14 cellular contexts compared by ENCODE assay signal in genomic region chr5:40685191-40685590, GRCh38. TPM values are rescaled to one million over a fixed set of nuclear protein-coding genes. Genes with fewer than 3 reads are reported as not detected.
DNase-seq lines count a peak whose midpoint lies in the region; ATAC-seq and TF ChIP-seq lines count a peak whose summit lies in the region.
"Had no signal": no experiment of that assay in that cellular context is flagged by ENCODE, and none has a peak within 500 bp of the region (broad histone marks: within the 10 kb centered on the region; RNA-seq: fewer than 3 reads in every experiment).

No MANE protein-coding gene starts in this region.

- TF ChIP-seq EP300 in sigmoid colon (IDR thresholded peaks at IDR 0.05): no peak

- H2AFZ ChIP-seq in OCI-LY1 (ENCODE audit: low read length): no peak overlapping the region

- peak overlapping the region; percentile 51 to 99 (median 69); a peak in 18 of 22 replicates for H3K9ac ChIP-seq in BLaER1 treated with 17β-estradiol and CSF1 and Interleukin-3, amounts not matched to agents 10 nM and 100 nM
- no peak overlapping the region for H3K9ac ChIP-seq in OCI-LY1 (ENCODE audit: low read length)
- H3K9ac ChIP-seq in colonic mucosa (ENCODE audit: low read depth in 2 of 2, low read length in 2 of 2): peak overlapping the region in 1 of 2 donors; percentile 49

- H3K27ac ChIP-seq in BLaER1 treated with 17β-estradiol and CSF1 and Interleukin-3, amounts not matched to agents 10 nM and 100 nM: peak overlapping the region in 8 of 11 experiments; percentile 17 to 67 (median 52); a peak in 13 of 22 replicates
- H3K27ac ChIP-seq in OCI-LY1 (ENCODE audit: low read depth, low read length, poor library complexity, severe bottlenecking) (peak overlapping the region; percentile 3), colonic mucosa (peak overlapping the region; percentile 41), sigmoid colon (peak overlapping the region in 3 of 4 donors; percentile 85 to 93 (median 92))

- peaks cover 50 to 92% (median 78%) of the 10 kb centered on the region in 11 experiments for H3K36me3 ChIP-seq in BLaER1 treated with 17β-estradiol and CSF1 and Interleukin-3, amounts not matched to agents 10 nM and 100 nM
- peaks cover 41% of the 10 kb centered on the region for H3K36me3 ChIP-seq in OCI-LY1 (ENCODE audit: insufficient read depth, low read length)
- H3K36me3 ChIP-seq in colonic mucosa: no peaks in the 10 kb centered on the region
- H3K36me3 ChIP-seq in sigmoid colon: peaks cover 0 to 8% (median 0%) of the 10 kb centered on the region in 4 donors

- no peaks in the 10 kb centered on the region; a peak in 1 of 22 replicates for H3K9me3 ChIP-seq in BLaER1 treated with 17β-estradiol and CSF1 and Interleukin-3, amounts not matched to agents 10 nM and 100 nM (replicated peaks in 1 of 11)
- H3K9me3 ChIP-seq in OCI-LY1 (ENCODE audit: low read length) (no peaks in the 10 kb centered on the region), colonic mucosa (no peaks in the 10 kb centered on the region), sigmoid colon (no peaks in the 10 kb centered on the region)
- H3K9me3 ChIP-seq: Caco-2 had no signal

- DNase-seq in colonic mucosa (no peak), sigmoid colon (no peak), GF-D8 (lab: John Stamatoyannopoulos, UW) (no peak), posterior cingulate gyrus (no peak)
- DNase-seq: activated CD8-positive, alpha-beta memory T cell treated with anti-CD3 and anti-CD28 coated beads, Interleukin-2, amount 50 U/mL, for 48 hours; Caco-2; NCI-H1417; NCI-H748 treated with DMSO at 0.1 percent for 48 hours; SW 1271 had no signal

- peaks cover 95 to 99% (median 96%) of the 10 kb centered on the region in 11 experiments for H4K20me1 ChIP-seq in BLaER1 treated with 17β-estradiol and CSF1 and Interleukin-3, amounts not matched to agents 10 nM and 100 nM
- H4K20me1 ChIP-seq in OCI-LY1 (ENCODE audit: insufficient read depth, low read length): no peaks in the 10 kb centered on the region

- intact Hi-C loops in colonic mucosa (cut with DNase I): loop anchor here (5.0 to 10.0 kb wide), 3 partner anchors 660 to 1103 kb away; no protein-coding TSS in a partner anchor
- intact Hi-C loops in sigmoid colon (cut with DNase I): loop anchor here (5.0 to 10.0 kb wide), 3 partner anchors 52 to 1108 kb away; no protein-coding TSS in a partner anchor
- intact Hi-C loops in posterior cingulate gyrus (cut with DNase I): no loop called here

- no peak for TF ChIP-seq CTCF in OCI-LY1 (IDR thresholded peaks at IDR 0.05; ENCODE audit: low read length)
- no peak for TF ChIP-seq CTCF in colonic mucosa (IDR thresholded peaks at IDR 0.05)
- TF ChIP-seq CTCF in sigmoid colon (IDR thresholded peaks at IDR 0.05): no peak

- TF ChIP-seq POLR2A in sigmoid colon (IDR thresholded peaks at IDR 0.05): no peak

- peak overlapping the region; percentile 74 to 97 (median 84) for H3K4me2 ChIP-seq in BLaER1 treated with 17β-estradiol and CSF1 and Interleukin-3, amounts not matched to agents 10 nM and 100 nM
- H3K4me2 ChIP-seq in OCI-LY1 (ENCODE audit: low read length): peak overlapping the region; percentile 63

- H3K4me1 ChIP-seq in BLaER1 treated with 17β-estradiol and CSF1 and Interleukin-3, amounts not matched to agents 10 nM and 100 nM: peaks cover 33 to 65% (median 54%) of the 10 kb centered on the region in 10 experiments
- peaks cover 79% of the 10 kb centered on the region for H3K4me1 ChIP-seq in OCI-LY1 (ENCODE audit: insufficient read depth, low read length, severe bottlenecking)
- peaks cover 6% of the 10 kb centered on the region for H3K4me1 ChIP-seq in colonic mucosa
- H3K4me1 ChIP-seq in sigmoid colon: peaks cover 0 to 76% (median 44%) of the 10 kb centered on the region in 4 donors

- H3K27me3 ChIP-seq in BLaER1 treated with 17β-estradiol and CSF1 and Interleukin-3, amounts not matched to agents 10 nM and 100 nM: no peaks in the 10 kb centered on the region; a peak in 4 of 22 replicates
- no peaks in the 10 kb centered on the region for H3K27me3 ChIP-seq in OCI-LY1 (ENCODE audit: insufficient read depth, low read length)
- H3K27me3 ChIP-seq in colonic mucosa: no peaks in the 10 kb centered on the region
- H3K27me3 ChIP-seq in sigmoid colon: no peaks in the 10 kb centered on the region

- H3K4me3 ChIP-seq in BLaER1 treated with 17β-estradiol and CSF1 and Interleukin-3, amounts not matched to agents 10 nM and 100 nM: peak overlapping the region; percentile 74 to 99 (median 96)
- H3K4me3 ChIP-seq in OCI-LY1 (ENCODE audit: low read depth, low read length, poor library complexity, severe bottlenecking) (peak overlapping the region; percentile 45), colonic mucosa (peak overlapping the region; percentile 63), sigmoid colon (peak overlapping the region; percentile 61 to 84 (median 78))
- H3K4me3 ChIP-seq: lung had no signal

- no peaks in the 10 kb centered on the region for H3K9me2 ChIP-seq in OCI-LY1 (ENCODE audit: low read depth, low read length)

- H3F3A ChIP-seq in OCI-LY1 (ENCODE audit: insufficient read depth, low read length): no peaks in the 10 kb centered on the region

- no peak for ATAC-seq in GM21576 (IDR thresholded peaks at IDR 0.05; ENCODE audit: unreplicated experiment)
- ATAC-seq in GM18868 (IDR thresholded peaks at IDR 0.05; ENCODE audit: unreplicated experiment): no peak

- H3K79me2 ChIP-seq in OCI-LY1 (ENCODE audit: insufficient read depth, low read length): peaks cover 82% of the 10 kb centered on the region

RNA-seq across cellular contexts. Expression of gene PTGER4, which starts 5.5 kb away (rescaled TPM):
- total RNA-seq in colonic mucosa (10 to 100 TPM; 28.1 to 53.4 TPM), sigmoid colon (10 to 100 TPM; 44.3 to 77.7 (median 72.8) TPM)
- polyA plus RNA-seq in sigmoid colon: 10 to 100 TPM in 2 of 3 donors, 1 to 10 TPM in 1; 9.0 to 20.1 (median 12.0) TPM

Comparison
In these comparisons a context has a peak if more than half of its experiments do, and no peak if none do; other contexts are left out.
1. H3K27ac ChIP-seq: peak in every context shown above with its lines; median percentile 92 in sigmoid colon; 52 in BLaER1 treated with 17β-estradiol and CSF1 and Interleukin-3, amounts not matched to agents 10 nM and 100 nM; 41 in colonic mucosa; 3 in OCI-LY1.
2. H3K4me3 ChIP-seq: peak in every context shown above with its lines; median percentile 96 in BLaER1 treated with 17β-estradiol and CSF1 and Interleukin-3, amounts not matched to agents 10 nM and 100 nM; 78 in sigmoid colon; 63 in colonic mucosa; 45 in OCI-LY1.